ENCODE assay signal across 11 cellular contexts in the genomic region with DNA sequence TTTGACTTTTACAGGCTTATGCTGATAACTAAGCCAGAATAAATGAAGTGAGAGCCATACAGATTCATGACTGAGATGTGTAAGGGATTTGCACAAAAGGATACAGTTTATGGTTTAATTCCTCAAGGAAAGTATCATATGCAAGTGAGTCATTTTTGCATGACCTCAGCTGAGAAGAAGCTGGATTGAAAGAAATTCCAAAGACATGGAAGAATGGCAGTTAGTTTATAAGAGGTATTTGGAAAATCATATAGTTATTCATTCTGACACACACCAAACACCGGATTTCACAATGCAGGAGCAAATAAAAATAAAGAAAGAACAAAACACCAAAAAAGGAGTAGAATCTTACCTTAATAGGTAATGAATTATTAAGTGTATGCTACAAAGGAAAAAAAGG.
DNase-seq lines count a peak whose midpoint lies in the region; ATAC-seq, FAIRE-seq and TF ChIP-seq lines count a peak whose summit lies in the region.
"Had no signal": no experiment of that assay in that cellular context is flagged by ENCODE, and none has a peak within 500 bp of the region (broad histone marks: within the 10 kb centered on the region; RNA-seq: fewer than 3 reads in every experiment).

No MANE protein-coding gene starts in this region.

- peak overlapping the region; percentile 99 for H2BK5ac ChIP-seq in IMR-90 (ENCODE audit: low read depth, low read length, poor library complexity, severe bottlenecking)

- no peaks in the 10 kb centered on the region for H3K36me3 ChIP-seq in IMR-90 (ENCODE audit: control insufficient read depth, insufficient read depth, low read length)
- no peaks in the 10 kb centered on the region for H3K36me3 ChIP-seq in mammary epithelial cell (ENCODE audit: insufficient read depth, low read length)
- H3K36me3 ChIP-seq in kidney epithelial cell (ENCODE audit: control insufficient read depth, insufficient read depth, low read length): no peaks in the 10 kb centered on the region
- no peaks in the 10 kb centered on the region for H3K36me3 ChIP-seq in kidney (ENCODE audit: control insufficient read depth in 1 of 2, insufficient read depth in 2 of 2, low read length in 2 of 2)

- CTCF ChIA-PET in AG04449 (lab: Yijun Ruan, JAX): interaction anchor here (1.6 kb wide), 1 partner anchor 29 kb away, joined by 3 read pairs; no protein-coding TSS in a partner anchor
- CTCF ChIA-PET in IMR-90 (lab: Yijun Ruan, JAX): interaction anchor here (1.0 to 1.2 kb wide), 2 partner anchors 40 to 668 kb away, joined by 4 read pairs; no protein-coding TSS in a partner anchor
- CTCF ChIA-PET in mammary epithelial cell (lab: Charles Lee; ENCODE audit: low non-redundant PET): interaction anchor here (0.8 kb wide), 1 partner anchor 15 kb away, joined by 4 read pairs; no protein-coding TSS in a partner anchor

- no CpG with 5 or more reads among the region's 1 CpG for WGBS in IMR-90 (ENCODE audit: extremely low coverage in 2 of 2, insufficient read length in 1 of 2), 2 experiments
- 9% methylated on average over 1 of the region's 1 CpG for WGBS in mammary epithelial cell (ENCODE audit: low coverage, missing lambda C conversion rate)

- TF ChIP-seq CTCF in AG04449 (IDR thresholded peaks at IDR 0.05; ENCODE audit: insufficient read depth, low read length, missing control alignments) (no peak), IMR-90 (conservative IDR thresholded peaks at IDR 0.05; ENCODE audit: low read depth, low read length) (no peak), mammary epithelial cell (conservative IDR thresholded peaks at IDR 0.05 in 1 of 2, IDR thresholded peaks at IDR 0.05 in 1 of 2; ENCODE audit: extremely low read depth in 1 of 2, insufficient read depth in 1 of 2, low read depth in 1 of 2, low read length in 2 of 2) (no peak), kidney epithelial cell (IDR thresholded peaks at IDR 0.05; ENCODE audit: insufficient read depth, low read length, poor library complexity, severe bottlenecking) (no peak), kidney (IDR thresholded peaks at IDR 0.05; ENCODE audit: borderline replicate concordance, extremely low read depth, insufficient read depth) (no peak)

- TF ChIP-seq RAD21 in IMR-90 (IDR thresholded peaks at IDR 0.05; ENCODE audit: low read length): no peak

- DNase-seq in AG04449 (ENCODE audit: low read depth, low spot score) (peak; percentile 72), IMR-90 (peak; percentile 96), mammary epithelial cell (peak; percentile 73), kidney epithelial cell (ENCODE audit: low read depth) (peak; percentile 86), KG1 (lab: John Stamatoyannopoulos, UW) (no peak), kidney (no peak), left cardiac atrium (no peak)
- DNase-seq: activated naive CD8-positive, alpha-beta T cell treated with anti-CD3 and anti-CD28 coated beads, Interleukin-2, amount 50 U/mL, for 24 hours; effector CD8-positive, alpha-beta T cell had no signal

- H3K18ac ChIP-seq in IMR-90 (ENCODE audit: low read depth, low read length): peak overlapping the region; percentile 91; the same call in 1 of the 2 replicates

- H3K4ac ChIP-seq in IMR-90 (ENCODE audit: low read depth, low read length): peak overlapping the region; percentile 99; the same call in 1 of the 2 replicates

- H3K9ac ChIP-seq in IMR-90 (ENCODE audit: low read depth, low read length) (peak overlapping the region; percentile 49; the same call in 1 of the 2 replicates), mammary epithelial cell (ENCODE audit: insufficient read depth, low read length) (no peak overlapping the region), kidney (ENCODE audit: low read length in 2 of 2) (no peak overlapping the region)

- H3K79me2 ChIP-seq in mammary epithelial cell (ENCODE audit: insufficient read depth, low read length): no peaks in the 10 kb centered on the region

- H3K79me1 ChIP-seq in IMR-90 (ENCODE audit: low read depth in 1 of 2, low read length in 2 of 2): peaks cover 5 to 17% of the 10 kb centered on the region in 2 experiments; a peak in 2 of 4 replicates

- peak overlapping the region; percentile 97; the same call in 1 of the 3 replicates for H2BK15ac ChIP-seq in IMR-90 (ENCODE audit: low read depth, low read length)

- no peak for TF ChIP-seq POLR2A in IMR-90 (IDR thresholded peaks at IDR 0.05; ENCODE audit: low read depth, low read length)

- dilution Hi-C loops in IMR-90 (cut with HindIII; ENCODE audit: low sequenced_read_pairs, unreplicated experiment): no loop called here
- dilution Hi-C loops in mammary epithelial cell (cut with HindIII; ENCODE audit: low sequenced_read_pairs): no loop called here

- ATAC-seq in IMR-90 (ENCODE audit: low read depth): peak; percentile 80
- ATAC-seq in GM19395 (IDR thresholded peaks at IDR 0.05; ENCODE audit: unreplicated experiment): no peak
- no peak for ATAC-seq in left cardiac atrium
- ATAC-seq: activated naive CD8-positive, alpha-beta T cell treated with anti-CD3 and anti-CD28 coated beads, Interleukin-2, amount 50 U/mL, for 24 hours had no signal

- no peak for FAIRE-seq in kidney (lab: Jason Lieb, UNC)

- peak overlapping the region; percentile 93 for H3K56ac ChIP-seq in IMR-90 (ENCODE audit: extremely low read depth, insufficient read depth, low read length)

- peak overlapping the region; percentile 98 for H2BK20ac ChIP-seq in IMR-90 (ENCODE audit: low read depth, low read length)

- BruUV-seq in IMR-90 (replicated peaks; lab: Mats Ljungman, UMichigan) (no TSS peak), mammary epithelial cell (replicated peaks; lab: Mats Ljungman, UMichigan) (no TSS peak)

- POLR2A ChIA-PET in AG04449 (lab: Yijun Ruan, JAX): interaction anchor here (0.6 kb wide), 1 partner anchor 17 kb away, joined by 3 read pairs; no protein-coding TSS in a partner anchor
- POLR2A ChIA-PET in IMR-90 (lab: Charles Lee; ENCODE audit: unreplicated experiment): interaction anchor here (0.6 kb wide), 1 partner anchor 86 kb away, joined by 3 read pairs; no protein-coding TSS in a partner anchor

- intact Hi-C loops in IMR-90 (cut with micrococcal nuclease) (loop anchor here (1.0 to 2.0 kb wide), 2 partner anchors 40 to 42 kb away; no protein-coding TSS in a partner anchor), mammary epithelial cell (cut with micrococcal nuclease) (no loop called here), kidney (cut with DNase I) (no loop called here), left cardiac atrium (cut with DNase I) (no loop called here)

- H4K91ac ChIP-seq in IMR-90 (ENCODE audit: insufficient read depth, low read depth, low read length): no peak overlapping the region

- H4K5ac ChIP-seq in IMR-90 (ENCODE audit: low read depth, low read length): no peak overlapping the region; the same call in 1 of the 2 replicates

- H3K9me1 ChIP-seq in IMR-90 (ENCODE audit: insufficient read depth, low read length): peaks cover 15% of the 10 kb centered on the region

- peak overlapping the region; percentile 94; the same call in 1 of the 2 replicates for H2AK5ac ChIP-seq in IMR-90 (ENCODE audit: low read depth, low read length)

- no peak overlapping the region; the same call in 1 of the 2 replicates for H3K23ac ChIP-seq in IMR-90 (ENCODE audit: low read depth, low read length)

- peak overlapping the region; percentile 99 for H2BK120ac ChIP-seq in IMR-90 (ENCODE audit: low read depth, low read length)

- H4K20me1 ChIP-seq in IMR-90 (ENCODE audit: insufficient read depth, low read length) (no peaks in the 10 kb centered on the region), mammary epithelial cell (ENCODE audit: insufficient read depth, low read length) (no peaks in the 10 kb centered on the region)

- H3K4me3 ChIP-seq in AG04449 (ENCODE audit: low read depth, low read length) (no peak overlapping the region), IMR-90 (ENCODE audit: insufficient read depth, low read depth, low read length) (no peak overlapping the region), mammary epithelial cell (replicated peaks in 1 of 3; ENCODE audit: insufficient read depth in 1 of 3, low read depth in 2 of 3, low read length in 3 of 3) (no peak overlapping the region), kidney epithelial cell (ENCODE audit: low read depth, low read length) (no peak overlapping the region), kidney (ENCODE audit: low read length in 2 of 2) (no peak overlapping the region)
- H3K4me3 ChIP-seq: skin epidermis had no signal

- H4K8ac ChIP-seq in IMR-90 (ENCODE audit: low read depth in 2 of 2, low read length in 2 of 2): peak overlapping the region; percentile 65 to 98; a peak in 2 of 4 replicates

- peaks cover 24% of the 10 kb centered on the region for H3K4me1 ChIP-seq in IMR-90 (ENCODE audit: control insufficient read depth, insufficient read depth, low read length)
- peaks cover 35% of the 10 kb centered on the region for H3K4me1 ChIP-seq in mammary epithelial cell (ENCODE audit: insufficient read depth, low read length)
- no peaks in the 10 kb centered on the region for H3K4me1 ChIP-seq in kidney (ENCODE audit: control insufficient read depth in 1 of 2, insufficient read depth in 1 of 2, low read depth in 1 of 2, low read length in 2 of 2)

- H2AFZ ChIP-seq in IMR-90 (replicated peaks; ENCODE audit: low read length, poor library complexity) (no peak overlapping the region), mammary epithelial cell (ENCODE audit: low read depth, low read length) (peak overlapping the region; percentile 20)

- no peak overlapping the region for H2AK9ac ChIP-seq in IMR-90 (replicated peaks; ENCODE audit: low read depth, low read length, poor library complexity)

- no peaks in the 10 kb centered on the region for H3K27me3 ChIP-seq in IMR-90 (ENCODE audit: control insufficient read depth, insufficient read depth, low read length)
- H3K27me3 ChIP-seq in mammary epithelial cell (ENCODE audit: insufficient read depth, low read length): no peaks in the 10 kb centered on the region
- H3K27me3 ChIP-seq in kidney epithelial cell (ENCODE audit: control insufficient read depth, insufficient read depth, low read length): no peaks in the 10 kb centered on the region

- H3K9me3 ChIP-seq in IMR-90 (ENCODE audit: control insufficient read depth, insufficient read depth, low read length): no peaks in the 10 kb centered on the region
- no peaks in the 10 kb centered on the region for H3K9me3 ChIP-seq in mammary epithelial cell (replicated peaks; ENCODE audit: insufficient read depth, low read length)
- no peaks in the 10 kb centered on the region for H3K9me3 ChIP-seq in kidney (ENCODE audit: control insufficient read depth in 1 of 2, low read length in 2 of 2)

- H3K27ac ChIP-seq in IMR-90 (ENCODE audit: insufficient read depth, low read length) (peak overlapping the region; percentile 98; the same call in 1 of the 2 replicates), mammary epithelial cell (ENCODE audit: insufficient read depth, low read depth, low read length) (peak overlapping the region; percentile 76), kidney (ENCODE audit: low read depth in 2 of 2, low read length in 2 of 2) (no peak overlapping the region)

- in situ Hi-C loops in IMR-90 (cut with MboI; ENCODE audit: low sequenced_read_pairs): no loop called here
- in situ Hi-C loops in mammary epithelial cell (cut with MboI; ENCODE audit: low sequenced_read_pairs in 2 of 2): no loop called here

- no peak overlapping the region for H3K14ac ChIP-seq in IMR-90 (replicated peaks; ENCODE audit: low read depth, low read length)

- H3K4me2 ChIP-seq in IMR-90 (ENCODE audit: low read depth, low read length): no peak overlapping the region
- peak overlapping the region; percentile 32 for H3K4me2 ChIP-seq in mammary epithelial cell (ENCODE audit: insufficient read depth, low read depth, low read length)

Comparison
In these comparisons a context has a peak if more than half of its experiments do, and no peak if none do; other contexts are left out.
1. DNase-seq: peak in AG04449 (single experiment), IMR-90 (single experiment), mammary epithelial cell (single experiment) and kidney epithelial cell (single experiment); none in KG1 (single experiment), kidney (single experiment) and left cardiac atrium (single experiment).
2. H3K27ac ChIP-seq: peak in IMR-90 (single experiment) and mammary epithelial cell (single experiment); none in kidney (0 of 2).